10 cellular contexts compared by ENCODE assay signal in the genomic region with DNA sequence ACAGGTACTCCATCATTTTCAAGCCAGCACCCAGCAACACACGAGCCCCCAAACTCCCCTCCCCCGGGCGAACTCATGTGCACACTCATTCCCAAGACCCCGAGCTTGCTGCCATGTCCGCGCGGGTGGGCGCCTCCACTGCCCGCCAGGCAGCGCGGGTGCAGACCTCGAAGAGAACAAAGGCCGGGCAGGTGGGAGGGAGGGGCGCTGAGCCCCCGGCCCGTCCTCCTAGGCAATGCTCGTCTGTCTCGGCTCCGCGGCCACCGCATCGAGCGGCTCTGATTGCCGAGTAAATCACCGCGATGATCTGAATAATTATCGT. TPM values are rescaled to one million over a fixed set of nuclear protein-coding genes. Genes with fewer than 3 reads are reported as not detected.
DNase-seq lines count a peak whose midpoint lies in the region; ATAC-seq and TF ChIP-seq lines count a peak whose summit lies in the region.
"Had no signal": no experiment of that assay in that cellular context is flagged by ENCODE, and none has a peak within 500 bp of the region (broad histone marks: within the 10 kb centered on the region; RNA-seq: fewer than 3 reads in every experiment).

No MANE protein-coding gene starts in this region.

- H4K20me1 ChIP-seq in mammary epithelial cell (ENCODE audit: insufficient read depth, low read length): no peaks in the 10 kb centered on the region

- TF ChIP-seq CTCF in MCF 10A (IDR thresholded peaks at IDR 0.05; ENCODE audit: unreplicated experiment) (no peak), mammary epithelial cell (conservative IDR thresholded peaks at IDR 0.05 in 1 of 2, IDR thresholded peaks at IDR 0.05 in 1 of 2; ENCODE audit: extremely low read depth in 1 of 2, insufficient read depth in 1 of 2, low read depth in 1 of 2, low read length in 2 of 2) (no peak)

- POLR2A ChIA-PET in MCF 10A (lab: Yijun Ruan, JAX): interaction anchor here (0.9 kb wide), 1 partner anchor 12 kb away, joined by 3 read pairs; no protein-coding TSS in a partner anchor

- no peak overlapping the region for H3K27ac ChIP-seq in mammary epithelial cell (ENCODE audit: insufficient read depth, low read depth, low read length)
- H3K27ac ChIP-seq: sigmoid colon had no signal

- peak overlapping the region; percentile 32 for H3K4me3 Mint-ChIP-seq in MCF 10A (ENCODE audit: unreplicated experiment)
- peak overlapping the region; percentile 75 to 98 for H3K4me3 Mint-ChIP-seq in activated T-cell treated with anti-CD3 and anti-CD28 coated beads, Interleukin-2, amount 50 U/mL, for 72 hours
- peak overlapping the region; percentile 81 to 89 for H3K4me3 Mint-ChIP-seq in stimulated activated naive CD8-positive, alpha-beta T cell treated with anti-CD3 and anti-CD28 coated beads, Interleukin-15, amount 100 ng/mL, for 72 hours

- ATAC-seq in activated T-cell treated with anti-CD3 and anti-CD28 coated beads, Interleukin-2, amount 50 U/mL, for 72 hours (replicated peaks in 1 of 2): no peak
- ATAC-seq in stimulated activated naive CD8-positive, alpha-beta T cell treated with anti-CD3 and anti-CD28 coated beads, Interleukin-15, amount 100 ng/mL, for 72 hours: no peak
- no peak for ATAC-seq in HG02938 (IDR thresholded peaks at IDR 0.05; ENCODE audit: unreplicated experiment)

- H3K4me2 ChIP-seq in mammary epithelial cell (ENCODE audit: insufficient read depth, low read depth, low read length): no peak overlapping the region

- CTCF ChIA-PET in MCF 10A (lab: Yijun Ruan, JAX): interaction anchor here (0.6 to 3.2 kb wide), 4 partner anchors 15 to 326 kb away, joined by 3 to 27 read pairs (median 4); no protein-coding TSS in a partner anchor
- CTCF ChIA-PET in mammary epithelial cell (lab: Charles Lee; ENCODE audit: low non-redundant PET): no interaction called here

- no peaks in the 10 kb centered on the region for H3K9me3 Mint-ChIP-seq in MCF 10A (ENCODE audit: unreplicated experiment)
- H3K9me3 Mint-ChIP-seq in activated T-cell treated with anti-CD3 and anti-CD28 coated beads, Interleukin-2, amount 50 U/mL, for 72 hours: no peaks in the 10 kb centered on the region
- no peaks in the 10 kb centered on the region for H3K9me3 Mint-ChIP-seq in stimulated activated naive CD8-positive, alpha-beta T cell treated with anti-CD3 and anti-CD28 coated beads, Interleukin-15, amount 100 ng/mL, for 72 hours

- DNase-seq in MCF 10A (ENCODE audit: unreplicated experiment) (no peak), mammary epithelial cell (no peak), HAP-1 (ENCODE audit: low spot score in 2 of 2) (no peak)
- no peak for DNase-seq in activated T-cell treated with anti-CD3 and anti-CD28 coated beads, Interleukin-2, amount 50 U/mL, for 72 hours
- DNase-seq in stimulated activated naive CD8-positive, alpha-beta T cell treated with anti-CD3 and anti-CD28 coated beads, Interleukin-15, amount 100 ng/mL, for 72 hours: no peak
- DNase-seq in stimulated activated CD4-positive, alpha-beta T cell treated with anti-CD3 and anti-CD28 coated beads, Interleukin-2, amount 100 ng/mL, for 48 hours: no peak
- DNase-seq: BE2C had no signal

- no peaks in the 10 kb centered on the region for H3K79me2 ChIP-seq in mammary epithelial cell (ENCODE audit: insufficient read depth, low read length)

- in situ Hi-C loops in mammary epithelial cell (cut with MboI; ENCODE audit: low sequenced_read_pairs in 2 of 2) (no loop called here), HAP-1 (cut with MboI; ENCODE audit: low sequenced_read_pairs) (no loop called here)

- intact Hi-C loops in MCF 10A (cut with micrococcal nuclease) (no loop called here), mammary epithelial cell (cut with micrococcal nuclease) (no loop called here)

- H3K9ac ChIP-seq in mammary epithelial cell (ENCODE audit: insufficient read depth, low read length): no peak overlapping the region

- H3K27ac Mint-ChIP-seq in MCF 10A (ENCODE audit: low read depth, unreplicated experiment): no peak overlapping the region
- H3K27ac Mint-ChIP-seq in activated T-cell treated with anti-CD3 and anti-CD28 coated beads, Interleukin-2, amount 50 U/mL, for 72 hours: no peak overlapping the region
- no peak overlapping the region for H3K27ac Mint-ChIP-seq in stimulated activated naive CD8-positive, alpha-beta T cell treated with anti-CD3 and anti-CD28 coated beads, Interleukin-15, amount 100 ng/mL, for 72 hours

- H3K9me3 ChIP-seq in mammary epithelial cell (replicated peaks; ENCODE audit: insufficient read depth, low read length) (no peaks in the 10 kb centered on the region), iPS-18c (ENCODE audit: control insufficient read depth, insufficient read depth, low read length) (no peaks in the 10 kb centered on the region), HAP-1 (no peaks in the 10 kb centered on the region)
- H3K9me3 ChIP-seq: BE2C, sigmoid colon had no signal

- no peak overlapping the region for H2AFZ ChIP-seq in mammary epithelial cell (ENCODE audit: low read depth, low read length)

- BruUV-seq in MCF 10A (replicated peaks; lab: Mats Ljungman, UMichigan) (no TSS peak), mammary epithelial cell (replicated peaks; lab: Mats Ljungman, UMichigan) (no TSS peak)

- H3K4me3 ChIP-seq in mammary epithelial cell (replicated peaks in 1 of 3; ENCODE audit: insufficient read depth in 1 of 3, low read depth in 2 of 3, low read length in 3 of 3) (no peak overlapping the region), iPS-18c (ENCODE audit: insufficient read depth, low read depth, low read length) (peak overlapping the region; percentile 24; the same call in 1 of the 2 replicates), HAP-1 (no peak overlapping the region)

- no peaks in the 10 kb centered on the region for H3K36me3 Mint-ChIP-seq in MCF 10A (ENCODE audit: insufficient read depth, unreplicated experiment)
- H3K36me3 Mint-ChIP-seq in activated T-cell treated with anti-CD3 and anti-CD28 coated beads, Interleukin-2, amount 50 U/mL, for 72 hours (ENCODE audit: insufficient read depth in 2 of 2): no peaks in the 10 kb centered on the region

- peaks cover 13% of the 10 kb centered on the region for H3K4me1 Mint-ChIP-seq in MCF 10A (ENCODE audit: insufficient read depth, unreplicated experiment)
- peaks cover 49% of the 10 kb centered on the region for H3K4me1 Mint-ChIP-seq in activated T-cell treated with anti-CD3 and anti-CD28 coated beads, Interleukin-2, amount 50 U/mL, for 72 hours (ENCODE audit: low read depth)
- peaks cover 88% of the 10 kb centered on the region for H3K4me1 Mint-ChIP-seq in stimulated activated naive CD8-positive, alpha-beta T cell treated with anti-CD3 and anti-CD28 coated beads, Interleukin-15, amount 100 ng/mL, for 72 hours

- H3K4me1 ChIP-seq in mammary epithelial cell (ENCODE audit: insufficient read depth, low read length): peaks cover 28% of the 10 kb centered on the region
- H3K4me1 ChIP-seq in HAP-1: peaks cover 12% of the 10 kb centered on the region

- peaks cover 49% of the 10 kb centered on the region for H3K27me3 Mint-ChIP-seq in MCF 10A (ENCODE audit: insufficient read depth, unreplicated experiment)
- peaks cover 28% of the 10 kb centered on the region for H3K27me3 Mint-ChIP-seq in activated T-cell treated with anti-CD3 and anti-CD28 coated beads, Interleukin-2, amount 50 U/mL, for 72 hours (ENCODE audit: low read depth)
- H3K27me3 Mint-ChIP-seq in stimulated activated naive CD8-positive, alpha-beta T cell treated with anti-CD3 and anti-CD28 coated beads, Interleukin-15, amount 100 ng/mL, for 72 hours: peaks cover 27% of the 10 kb centered on the region

- H3K27me3 ChIP-seq in mammary epithelial cell (ENCODE audit: insufficient read depth, low read length) (peaks cover 13% of the 10 kb centered on the region), HAP-1 (ENCODE audit: low read depth) (no peaks in the 10 kb centered on the region)

- H3K36me3 ChIP-seq in mammary epithelial cell (ENCODE audit: insufficient read depth, low read length) (no peaks in the 10 kb centered on the region), HAP-1 (replicated peaks) (no peaks in the 10 kb centered on the region)
- H3K36me3 ChIP-seq: BE2C, sigmoid colon had no signal

- WGBS in mammary epithelial cell (ENCODE audit: low coverage, missing lambda C conversion rate): 69% methylated on average over 13 of the region's 27 CpGs

- dilution Hi-C loops in mammary epithelial cell (cut with HindIII; ENCODE audit: low sequenced_read_pairs): loop anchor here (5.0 to 10.0 kb wide), 4 partner anchors 36 to 99 kb away; no protein-coding TSS in a partner anchor

RNA-seq across cellular contexts. Expression of gene PSD2, which starts 47.1 kb away (rescaled TPM):
- total RNA-seq in MCF 10A (2022) (not detected in 2 replicates), mammary epithelial cell (under 1 TPM; under 0.01 to 0.07 TPM)
- polyA plus RNA-seq in mammary epithelial cell: not detected
- polyA minus RNA-seq in mammary epithelial cell: not detected
- total RNA-seq in activated T-cell treated with anti-CD3 and anti-CD28 coated beads, Interleukin-2, amount 50 U/mL, for 72 hours: not detected

Comparison
In these comparisons a context has a peak if more than half of its experiments do, and no peak if none do; other contexts are left out.
1. H3K4me3 Mint-ChIP-seq: peak in every context shown above with its lines; median percentile 86 in activated T-cell treated with anti-CD3 and anti-CD28 coated beads, Interleukin-2, amount 50 U/mL, for 72 hours; 85 in stimulated activated naive CD8-positive, alpha-beta T cell treated with anti-CD3 and anti-CD28 coated beads, Interleukin-15, amount 100 ng/mL, for 72 hours; 32 in MCF 10A.